In genomic region chr3:29827756-29828155, GRCh38 we compare ENCODE assay signal across 19 cellular contexts.
"Had no signal": no experiment of that assay in that cellular context is flagged by ENCODE, and none has a peak within 500 bp of the region (broad histone marks: within the 10 kb centered on the region; RNA-seq: fewer than 3 reads in every experiment).

No MANE protein-coding gene starts in this region.

- H3K27ac Mint-ChIP-seq: activated CD4-positive, alpha-beta memory T cell treated with anti-CD3 and anti-CD28 coated beads, Interleukin-2, amount 10 ng/mL, durations not matched to agents 7 days and 5 days; activated CD4-positive, alpha-beta T cell treated with anti-CD3 and anti-CD28 coated beads for 36 hours; activated naive CD4-positive, alpha-beta T cell treated with anti-CD3 and anti-CD28 coated beads, Interleukin-2, amount 50 U/mL, for 24 hours; brain; stimulated activated naive CD8-positive, alpha-beta T cell treated with anti-CD3 and anti-CD28 coated beads, Interleukin-15, Interleukin-2, amounts not matched to agents 100 ng/mL and 50 ng/mL, for 24 hours; T-helper 17 cell had no signal

- H3K4me1 ChIP-seq: adrenal gland, spleen, upper lobe of left lung had no signal

- H3K4me3 Mint-ChIP-seq: activated CD4-positive, alpha-beta memory T cell treated with anti-CD3 and anti-CD28 coated beads, Interleukin-2, amount 10 ng/mL, durations not matched to agents 7 days and 5 days; activated CD4-positive, alpha-beta T cell treated with anti-CD3 and anti-CD28 coated beads for 36 hours; activated naive CD4-positive, alpha-beta T cell treated with anti-CD3 and anti-CD28 coated beads, Interleukin-2, amount 50 U/mL, for 24 hours; activated T-cell treated with anti-CD3 and anti-CD28 coated beads, Interleukin-2, amount 50 U/mL, for 4 hours; brain; stimulated activated naive CD8-positive, alpha-beta T cell treated with anti-CD3 and anti-CD28 coated beads, Interleukin-15, Interleukin-2, amounts not matched to agents 100 ng/mL and 50 ng/mL, for 24 hours; T-helper 17 cell had no signal

- H3K9me3 ChIP-seq: adrenal gland, ovary had no signal

- H3K36me3 ChIP-seq: adrenal gland, ovary, spleen, upper lobe of left lung had no signal

- H3K27me3 Mint-ChIP-seq: activated CD4-positive, alpha-beta memory T cell treated with anti-CD3 and anti-CD28 coated beads, Interleukin-2, amount 10 ng/mL, durations not matched to agents 7 days and 5 days; activated CD4-positive, alpha-beta T cell treated with anti-CD3 and anti-CD28 coated beads for 36 hours; brain; stimulated activated naive CD8-positive, alpha-beta T cell treated with anti-CD3 and anti-CD28 coated beads, Interleukin-15, Interleukin-2, amounts not matched to agents 100 ng/mL and 50 ng/mL, for 24 hours; T-helper 17 cell had no signal

- DNase-seq: activated CD4-positive, alpha-beta memory T cell treated with anti-CD3 and anti-CD28 coated beads, Interleukin-2, amount 10 ng/mL, durations not matched to agents 7 days and 5 days; activated CD4-positive, alpha-beta T cell treated with anti-CD3 and anti-CD28 coated beads for 36 hours; activated effector memory CD4-positive, alpha-beta T cell treated with anti-CD3 and anti-CD28 coated beads, Interleukin-2, amount 50 U/mL, for 16 hours; activated T-cell treated with anti-CD3 and anti-CD28 coated beads, Interleukin-2, amount 50 U/mL, for 4 hours; adrenal gland; effector CD8-positive, alpha-beta T cell; glutamatergic neuron; left cardiac atrium; midbrain; ovary; spleen; T-helper 17 cell; upper lobe of left lung had no signal

- H3K4me1 Mint-ChIP-seq: activated CD4-positive, alpha-beta memory T cell treated with anti-CD3 and anti-CD28 coated beads, Interleukin-2, amount 10 ng/mL, durations not matched to agents 7 days and 5 days; activated CD4-positive, alpha-beta T cell treated with anti-CD3 and anti-CD28 coated beads for 36 hours; activated naive CD4-positive, alpha-beta T cell treated with anti-CD3 and anti-CD28 coated beads, Interleukin-2, amount 50 U/mL, for 24 hours; brain; T-helper 17 cell had no signal

- H3K27me3 ChIP-seq: adrenal gland, ovary, spleen, upper lobe of left lung had no signal

- H3K9me3 Mint-ChIP-seq: activated CD4-positive, alpha-beta memory T cell treated with anti-CD3 and anti-CD28 coated beads, Interleukin-2, amount 10 ng/mL, durations not matched to agents 7 days and 5 days had no signal

- H3K27ac ChIP-seq: adrenal gland, ovary, spleen, upper lobe of left lung had no signal

- H3K36me3 Mint-ChIP-seq: activated naive CD4-positive, alpha-beta T cell treated with anti-CD3 and anti-CD28 coated beads, Interleukin-2, amount 50 U/mL, for 24 hours had no signal

- FAIRE-seq: endothelial cell of umbilical vein had no signal

- ATAC-seq: activated CD4-positive, alpha-beta T cell treated with anti-CD3 and anti-CD28 coated beads for 36 hours; activated T-cell treated with anti-CD3 and anti-CD28 coated beads, Interleukin-2, amount 50 U/mL, for 4 hours; left cardiac atrium; sciatic nerve; T-helper 17 cell had no signal

- H3K4me3 ChIP-seq: adrenal gland, lung, ovary, spleen, upper lobe of left lung had no signal
